In the genomic region with DNA sequence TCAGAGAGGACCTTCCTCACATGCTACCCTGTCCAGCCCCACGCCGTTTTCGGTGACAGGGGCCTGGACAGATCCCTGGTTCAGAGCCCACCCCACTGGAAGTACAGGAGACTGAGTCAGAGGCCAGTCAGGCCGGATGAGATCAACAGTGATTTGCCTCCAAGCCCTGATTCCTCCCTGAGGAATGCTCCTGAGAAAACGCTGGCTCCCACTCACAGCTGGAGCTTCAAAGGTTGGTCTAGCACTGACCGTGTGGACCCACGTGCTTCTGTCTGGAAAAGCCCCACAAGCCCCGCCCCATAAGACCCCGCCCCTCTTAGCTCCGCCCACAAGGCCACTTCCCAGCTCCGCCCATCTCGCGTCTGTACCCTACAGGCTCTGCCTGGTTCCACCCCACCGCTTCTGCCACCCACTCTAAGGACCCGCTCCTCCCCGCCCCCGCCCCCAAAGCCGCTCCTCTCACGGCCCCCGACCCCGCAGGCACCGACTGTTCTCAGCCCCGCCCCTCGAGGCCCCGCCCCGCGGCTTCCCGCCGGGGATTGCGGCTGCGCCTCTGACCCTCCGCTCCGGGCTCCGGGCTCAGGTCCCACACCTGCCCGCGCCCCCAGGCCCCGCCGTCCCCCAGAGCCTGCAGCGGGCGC, we compare ENCODE assay signal across 9 cellular contexts.
DNase-seq lines count a peak whose midpoint lies in the region; ATAC-seq and TF ChIP-seq lines count a peak whose summit lies in the region.
"Had no signal": no experiment of that assay in that cellular context is flagged by ENCODE, and none has a peak within 500 bp of the region (broad histone marks: within the 10 kb centered on the region; RNA-seq: fewer than 3 reads in every experiment).

No MANE protein-coding gene starts in this region.

- no peaks in the 10 kb centered on the region for H3K9me3 ChIP-seq in Karpas-422 (ENCODE audit: low read length)

- intact Hi-C loops in activated CD8-positive, alpha-beta T cell treated with anti-CD3 and anti-CD28 coated beads for 36 hours (cut with micrococcal nuclease), result no loop called here

- no peak overlapping the region for H3K27ac ChIP-seq in RWPE1
- H3K27ac ChIP-seq in Karpas-422 (ENCODE audit: low read length), result no peak overlapping the region

- TF ChIP-seq CTCF in activated CD8-positive, alpha-beta T cell treated with anti-CD3 and anti-CD28 coated beads for 36 hours (IDR thresholded peaks at IDR 0.05), result no peak
- TF ChIP-seq CTCF in RWPE1 (conservative IDR thresholded peaks at IDR 0.05; ENCODE audit: low read depth), result no peak
- TF ChIP-seq CTCF in fibroblast of pulmonary artery (IDR thresholded peaks at IDR 0.05; ENCODE audit: low read length, missing control alignments), result no peak

- H3K4me1 Mint-ChIP-seq in activated CD8-positive, alpha-beta T cell treated with anti-CD3 and anti-CD28 coated beads for 36 hours (ENCODE audit: low read depth), result peaks cover 3% of the 10 kb centered on the region
- H3K4me1 Mint-ChIP-seq in activated CD8-positive, alpha-beta T cell treated with anti-CD3 and anti-CD28 coated beads, Interleukin-2, amount 10 ng/mL, durations not matched to agents 7 days and 5 days (ENCODE audit: low read depth), result no peaks in the 10 kb centered on the region
- peaks cover 3 to 5% of the 10 kb centered on the region in 2 donors for H3K4me1 Mint-ChIP-seq in stimulated activated naive B cell treated with anti-CD40 and anti-IgM and Interleukin-4, amounts not matched to agents 10 μg/mL and 1 μg/mL and 100 μg/mL, for 72 hours
- no peaks in the 10 kb centered on the region for H3K4me1 Mint-ChIP-seq in activated T-helper 17 cell treated with anti-CD3 and anti-CD28 coated beads, Interleukin-2, amount 50 U/mL, for 72 hours
- H3K4me1 Mint-ChIP-seq: central memory CD8-positive, alpha-beta T cell had no signal

- H3K79me2 ChIP-seq in Karpas-422 (ENCODE audit: low read length), result no peaks in the 10 kb centered on the region

- no peaks in the 10 kb centered on the region for H3K36me3 Mint-ChIP-seq in activated CD8-positive, alpha-beta T cell treated with anti-CD3 and anti-CD28 coated beads for 36 hours (ENCODE audit: low read depth)
- H3K36me3 Mint-ChIP-seq in activated CD8-positive, alpha-beta T cell treated with anti-CD3 and anti-CD28 coated beads, Interleukin-2, amount 10 ng/mL, durations not matched to agents 7 days and 5 days (ENCODE audit: low read depth), result no peaks in the 10 kb centered on the region
- peaks cover 2 to 3% of the 10 kb centered on the region in 2 donors for H3K36me3 Mint-ChIP-seq in stimulated activated naive B cell treated with anti-CD40 and anti-IgM and Interleukin-4, amounts not matched to agents 10 μg/mL and 1 μg/mL and 100 μg/mL, for 72 hours
- no peaks in the 10 kb centered on the region for H3K36me3 Mint-ChIP-seq in activated T-helper 17 cell treated with anti-CD3 and anti-CD28 coated beads, Interleukin-2, amount 50 U/mL, for 72 hours (ENCODE audit: low read depth)

- DNase-seq in activated CD8-positive, alpha-beta T cell treated with anti-CD3 and anti-CD28 coated beads for 36 hours, result peak; percentile 46
- no peak for DNase-seq in activated CD8-positive, alpha-beta T cell treated with anti-CD3 and anti-CD28 coated beads, Interleukin-2, amount 10 ng/mL, durations not matched to agents 7 days and 5 days
- DNase-seq in RWPE1 (ENCODE audit: low spot score) (peak; percentile 82), fibroblast of pulmonary artery (ENCODE audit: low read depth) (peak; percentile 18), Karpas-422 (no peak)
- DNase-seq in stimulated activated naive B cell treated with anti-CD40 and anti-IgM and Interleukin-4, amounts not matched to agents 10 μg/mL and 1 μg/mL and 100 μg/mL, for 72 hours, result no peak

- H2AFZ ChIP-seq in Karpas-422 (ENCODE audit: low read length), result no peak overlapping the region

- H4K20me1 ChIP-seq in Karpas-422 (ENCODE audit: insufficient read depth, low read depth, low read length), result no peaks in the 10 kb centered on the region

- H3K27me3 Mint-ChIP-seq in activated CD8-positive, alpha-beta T cell treated with anti-CD3 and anti-CD28 coated beads for 36 hours, result peaks cover 40% of the 10 kb centered on the region
- H3K27me3 Mint-ChIP-seq in activated CD8-positive, alpha-beta T cell treated with anti-CD3 and anti-CD28 coated beads, Interleukin-2, amount 10 ng/mL, durations not matched to agents 7 days and 5 days (ENCODE audit: low read depth), result peaks cover 18% of the 10 kb centered on the region
- H3K27me3 Mint-ChIP-seq in stimulated activated naive B cell treated with anti-CD40 and anti-IgM and Interleukin-4, amounts not matched to agents 10 μg/mL and 1 μg/mL and 100 μg/mL, for 72 hours, result peaks cover 56 to 61% of the 10 kb centered on the region in 2 donors
- peaks cover 29% of the 10 kb centered on the region for H3K27me3 Mint-ChIP-seq in activated T-helper 17 cell treated with anti-CD3 and anti-CD28 coated beads, Interleukin-2, amount 50 U/mL, for 72 hours

- CTCF ChIA-PET in activated CD8-positive, alpha-beta T cell treated with anti-CD3 and anti-CD28 coated beads for 36 hours (lab: Charles Lee), result no interaction called here
- CTCF ChIA-PET in activated CD8-positive, alpha-beta T cell treated with anti-CD3 and anti-CD28 coated beads, Interleukin-2, amount 10 ng/mL, durations not matched to agents 7 days and 5 days (lab: Charles Lee), result no interaction called here
- CTCF ChIA-PET in RWPE1 (lab: Yijun Ruan, JAX), result interaction anchor here (0.6 to 1.6 kb wide), 2 partner anchors 15 to 358 kb away, joined by 3 to 11 read pairs; no protein-coding TSS in a partner anchor

- POLR2A ChIA-PET in activated CD8-positive, alpha-beta T cell treated with anti-CD3 and anti-CD28 coated beads for 36 hours (lab: Charles Lee), result no interaction called here
- POLR2A ChIA-PET in activated CD8-positive, alpha-beta T cell treated with anti-CD3 and anti-CD28 coated beads, Interleukin-2, amount 10 ng/mL, durations not matched to agents 7 days and 5 days (lab: Charles Lee), result no interaction called here
- POLR2A ChIA-PET in RWPE1 (lab: Yijun Ruan, JAX; ENCODE audit: low non-redundant PET), result no interaction called here

- peak; percentile 80 for ATAC-seq in activated CD8-positive, alpha-beta T cell treated with anti-CD3 and anti-CD28 coated beads for 36 hours
- ATAC-seq in activated CD8-positive, alpha-beta T cell treated with anti-CD3 and anti-CD28 coated beads, Interleukin-2, amount 10 ng/mL, durations not matched to agents 7 days and 5 days, result no peak
- peak; percentile 23 to 47 for ATAC-seq in stimulated activated naive B cell treated with anti-CD40 and anti-IgM and Interleukin-4, amounts not matched to agents 10 μg/mL and 1 μg/mL and 100 μg/mL, for 72 hours (replicated peaks)
- ATAC-seq in GM19395 (IDR thresholded peaks at IDR 0.05; ENCODE audit: unreplicated experiment), result no peak
- no peak for ATAC-seq in activated T-helper 17 cell treated with anti-CD3 and anti-CD28 coated beads, Interleukin-2, amount 50 U/mL, for 72 hours (replicated peaks)

- H3K4me2 ChIP-seq in Karpas-422 (ENCODE audit: low read depth, low read length, poor library complexity, severe bottlenecking), result no peak overlapping the region

- no peaks in the 10 kb centered on the region for H3K27me3 ChIP-seq in Karpas-422 (ENCODE audit: low read length)

- peak overlapping the region; percentile 10 for H3K4me3 Mint-ChIP-seq in activated CD8-positive, alpha-beta T cell treated with anti-CD3 and anti-CD28 coated beads for 36 hours
- H3K4me3 Mint-ChIP-seq in activated CD8-positive, alpha-beta T cell treated with anti-CD3 and anti-CD28 coated beads, Interleukin-2, amount 10 ng/mL, durations not matched to agents 7 days and 5 days, result no peak overlapping the region
- peak overlapping the region in 1 of 2 donors; percentile 30 for H3K4me3 Mint-ChIP-seq in stimulated activated naive B cell treated with anti-CD40 and anti-IgM and Interleukin-4, amounts not matched to agents 10 μg/mL and 1 μg/mL and 100 μg/mL, for 72 hours
- no peak overlapping the region for H3K4me3 Mint-ChIP-seq in activated T-helper 17 cell treated with anti-CD3 and anti-CD28 coated beads, Interleukin-2, amount 50 U/mL, for 72 hours
- H3K4me3 Mint-ChIP-seq: central memory CD8-positive, alpha-beta T cell had no signal

- no peak overlapping the region for H3K9ac ChIP-seq in Karpas-422 (ENCODE audit: low read length)

- no peak overlapping the region for H3K27ac Mint-ChIP-seq in activated CD8-positive, alpha-beta T cell treated with anti-CD3 and anti-CD28 coated beads for 36 hours
- H3K27ac Mint-ChIP-seq in activated CD8-positive, alpha-beta T cell treated with anti-CD3 and anti-CD28 coated beads, Interleukin-2, amount 10 ng/mL, durations not matched to agents 7 days and 5 days, result no peak overlapping the region
- H3K27ac Mint-ChIP-seq in stimulated activated naive B cell treated with anti-CD40 and anti-IgM and Interleukin-4, amounts not matched to agents 10 μg/mL and 1 μg/mL and 100 μg/mL, for 72 hours, result no peak overlapping the region
- H3K27ac Mint-ChIP-seq in activated T-helper 17 cell treated with anti-CD3 and anti-CD28 coated beads, Interleukin-2, amount 50 U/mL, for 72 hours, result no peak overlapping the region

- peaks cover 6% of the 10 kb centered on the region for H3K9me3 Mint-ChIP-seq in activated CD8-positive, alpha-beta T cell treated with anti-CD3 and anti-CD28 coated beads for 36 hours
- peaks cover 4% of the 10 kb centered on the region for H3K9me3 Mint-ChIP-seq in activated CD8-positive, alpha-beta T cell treated with anti-CD3 and anti-CD28 coated beads, Interleukin-2, amount 10 ng/mL, durations not matched to agents 7 days and 5 days (ENCODE audit: insufficient read depth)
- H3K9me3 Mint-ChIP-seq in stimulated activated naive B cell treated with anti-CD40 and anti-IgM and Interleukin-4, amounts not matched to agents 10 μg/mL and 1 μg/mL and 100 μg/mL, for 72 hours, result peaks cover 6 to 8% of the 10 kb centered on the region in 2 donors
- peaks cover 5% of the 10 kb centered on the region for H3K9me3 Mint-ChIP-seq in activated T-helper 17 cell treated with anti-CD3 and anti-CD28 coated beads, Interleukin-2, amount 50 U/mL, for 72 hours
- H3K9me3 Mint-ChIP-seq: central memory CD8-positive, alpha-beta T cell had no signal

- H3K36me3 ChIP-seq in Karpas-422 (ENCODE audit: insufficient read depth, low read length), result no peaks in the 10 kb centered on the region

- H3K4me1 ChIP-seq in Karpas-422 (ENCODE audit: low read length), result no peaks in the 10 kb centered on the region

- no peaks in the 10 kb centered on the region for H3K9me2 ChIP-seq in Karpas-422 (replicated peaks; ENCODE audit: insufficient read depth, low read length)

- H3K4me3 ChIP-seq in fibroblast of pulmonary artery (replicated peaks; ENCODE audit: low read depth, low read length), result no peak overlapping the region
- no peak overlapping the region for H3K4me3 ChIP-seq in Karpas-422 (ENCODE audit: low read length)

Comparison
In these comparisons a context has a peak if more than half of its experiments do, and no peak if none do; other contexts are left out.
1. ATAC-seq: peak in activated CD8-positive, alpha-beta T cell treated with anti-CD3 and anti-CD28 coated beads for 36 hours (single experiment) and stimulated activated naive B cell treated with anti-CD40 and anti-IgM and Interleukin-4, amounts not matched to agents 10 μg/mL and 1 μg/mL and 100 μg/mL, for 72 hours (2 of 2); none in activated CD8-positive, alpha-beta T cell treated with anti-CD3 and anti-CD28 coated beads, Interleukin-2, amount 10 ng/mL, durations not matched to agents 7 days and 5 days (single experiment), GM19395 (single experiment) and activated T-helper 17 cell treated with anti-CD3 and anti-CD28 coated beads, Interleukin-2, amount 50 U/mL, for 72 hours (single experiment).
2. DNase-seq: peak in activated CD8-positive, alpha-beta T cell treated with anti-CD3 and anti-CD28 coated beads for 36 hours (single experiment), RWPE1 (single experiment) and fibroblast of pulmonary artery (single experiment); none in activated CD8-positive, alpha-beta T cell treated with anti-CD3 and anti-CD28 coated beads, Interleukin-2, amount 10 ng/mL, durations not matched to agents 7 days and 5 days (single experiment), stimulated activated naive B cell treated with anti-CD40 and anti-IgM and Interleukin-4, amounts not matched to agents 10 μg/mL and 1 μg/mL and 100 μg/mL, for 72 hours (single experiment) and Karpas-422 (single experiment).